In genomic region chr7:155230169-155230593, GRCh38 we compare ENCODE assay signal across 8 cellular contexts.
DNase-seq lines count a peak whose midpoint lies in the region; ATAC-seq and TF ChIP-seq lines count a peak whose summit lies in the region.

No MANE protein-coding gene starts in this region.

- TF ChIP-seq CTCF in AG04449 (IDR thresholded peaks at IDR 0.05; ENCODE audit: insufficient read depth, low read length, missing control alignments), result no peak

- DNase-seq in AG04449 (ENCODE audit: low read depth, low spot score), result peak; percentile 98
- peak; percentile 94 for DNase-seq in MG63
- DNase-seq in epidermal melanocyte (ENCODE audit: insufficient read length, low spot score), result peak; percentile 100
- DNase-seq in midbrain (lab: John Stamatoyannopoulos, UW), result peak; percentile 69
- no peak for DNase-seq in NCI-H1417 (lab: John Stamatoyannopoulos, UW)
- DNase-seq in stimulated activated CD4-positive, alpha-beta T cell treated with anti-CD3 and anti-CD28 coated beads, Interleukin-4, amount 100 ng/mL, for 24 hours, result no peak
- DNase-seq in stimulated activated CD4-positive, alpha-beta T cell treated with anti-CD3 and anti-CD28 coated beads, Interleukin-15, amount 100 ng/mL, for 24 hours, result no peak

- CTCF ChIA-PET in AG04449 (lab: Yijun Ruan, JAX), result interaction anchor here (0.8 to 1.9 kb wide), 5 partner anchors 10 to 115 kb away, joined by 3 to 8 read pairs (median 4); no protein-coding TSS in a partner anchor

- no peaks in the 10 kb centered on the region for H3K9me3 ChIP-seq in MG63

- ATAC-seq in GM19395 (IDR thresholded peaks at IDR 0.05; ENCODE audit: unreplicated experiment), result no peak

- no peaks in the 10 kb centered on the region for H3K36me3 ChIP-seq in MG63

- H3K4me3 ChIP-seq in AG04449 (ENCODE audit: low read depth, low read length), result no peak overlapping the region
- H3K4me3 ChIP-seq in MG63, result no peak overlapping the region

- no peaks in the 10 kb centered on the region for H3K27me3 ChIP-seq in MG63

- POLR2A ChIA-PET in AG04449 (lab: Yijun Ruan, JAX), result interaction anchor here (1.0 to 1.7 kb wide), 4 partner anchors 16 to 59 kb away, joined by 3 to 10 read pairs (median 4); no protein-coding TSS in a partner anchor

Comparison
In these comparisons a context has a peak if more than half of its experiments do, and no peak if none do; other contexts are left out.
1. DNase-seq: peak in AG04449 (single experiment), MG63 (single experiment), epidermal melanocyte (single experiment) and midbrain (single experiment); none in NCI-H1417 (0 of 3), stimulated activated CD4-positive, alpha-beta T cell treated with anti-CD3 and anti-CD28 coated beads, Interleukin-4, amount 100 ng/mL, for 24 hours (single experiment) and stimulated activated CD4-positive, alpha-beta T cell treated with anti-CD3 and anti-CD28 coated beads, Interleukin-15, amount 100 ng/mL, for 24 hours (single experiment).